In genomic region chr1:229062135-229062534, GRCh38 we compare ENCODE assay signal across 24 cellular contexts.
A peak's percentile ranks its signal among the peaks of the same experiment; 100 is the strongest.
DNase-seq lines count a peak whose midpoint lies in the region; ATAC-seq and TF ChIP-seq lines count a peak whose summit lies in the region.
"Had no signal": no experiment of that assay in that cellular context is flagged by ENCODE, and none has a peak within 500 bp of the region (broad histone marks: within the 10 kb centered on the region; RNA-seq: fewer than 3 reads in every experiment).

No MANE protein-coding gene starts in this region.

- H2BK15ac ChIP-seq in H9 (ENCODE audit: low read depth, low read length), result no peak overlapping the region

- no peak overlapping the region for H4K5ac ChIP-seq in H9 (ENCODE audit: insufficient read length, low read depth, low read length)

- H2BK120ac ChIP-seq in H9 (ENCODE audit: low read depth, low read length, poor library complexity, severe bottlenecking) (no peak overlapping the region), trophoblast cell (ENCODE audit: insufficient read depth, low read length, poor library complexity) (no peak overlapping the region)

- H3K4me1 ChIP-seq in H9 (ENCODE audit: insufficient read depth, low read length) (no peaks in the 10 kb centered on the region), right cardiac atrium (ENCODE audit: control insufficient read depth, insufficient read depth, low read length) (peaks cover 24% of the 10 kb centered on the region), trophoblast cell (ENCODE audit: control insufficient read depth in 1 of 2, insufficient read depth in 2 of 2, low read length in 2 of 2) (peaks cover 24 to 32% of the 10 kb centered on the region in 2 experiments)
- H3K4me1 ChIP-seq: Caco-2 had no signal

- intact Hi-C loops in right cardiac atrium (cut with DNase I) (no loop called here), dorsolateral prefrontal cortex (cut with DNase I) (no loop called here)

- H3K27me3 ChIP-seq in H9 (ENCODE audit: insufficient read depth, low read length) (no peaks in the 10 kb centered on the region; the same call in 1 of the 2 replicates), right cardiac atrium (ENCODE audit: control insufficient read depth, insufficient read depth) (no peaks in the 10 kb centered on the region), trophoblast cell (ENCODE audit: insufficient read depth, low read length) (no peaks in the 10 kb centered on the region), dorsolateral prefrontal cortex (no peaks in the 10 kb centered on the region)

- DNase-seq in H9, result no peak
- DNase-seq in NCI-H446 (lab: John Stamatoyannopoulos, UW), result peak; percentile 66 to 71
- DNase-seq in right cardiac atrium, result peak in 2 of 3 donors; percentile 72 to 73
- DNase-seq in trophoblast cell, result no peak
- no peak for DNase-seq in cortex of kidney (lab: John Stamatoyannopoulos, UW)
- no peak for DNase-seq in dorsolateral prefrontal cortex
- DNase-seq: Caco-2; CD8-positive, alpha-beta T cell; GOT3; HCEC 1CT; NCI-H1092; NCI-H1436; NCI-H187; NCI-H2081 treated with DMSO at 0.1 percent for 48 hours; NCI-H2171 treated with DMSO at 0.1 percent for 48 hours; NCI-H345; NCI-H524 treated with DMSO at 0.1 percent for 48 hours; NCI-H774; RPMI8226; SHP77 treated with DMSO at 0.1 percent for 48 hours had no signal

- H3K79me2 ChIP-seq in H9 (ENCODE audit: insufficient read depth, low read length) (no peaks in the 10 kb centered on the region), trophoblast cell (ENCODE audit: control insufficient read depth, insufficient read depth, low read length, poor library complexity) (no peaks in the 10 kb centered on the region)

- no peak overlapping the region for H3K4me2 ChIP-seq in H9 (ENCODE audit: insufficient read depth, insufficient read length, low read length)
- no peak overlapping the region for H3K4me2 ChIP-seq in trophoblast cell (ENCODE audit: low read length)
- H3K4me2 ChIP-seq: KMS-11 had no signal

- H3K4ac ChIP-seq in H9 (ENCODE audit: low read depth, low read length) (no peak overlapping the region), trophoblast cell (ENCODE audit: low read depth, low read length) (no peak overlapping the region)

- H4K20me1 ChIP-seq in H9 (ENCODE audit: control insufficient read depth, insufficient read depth, insufficient read length), result no peaks in the 10 kb centered on the region

- H2BK5ac ChIP-seq in H9 (ENCODE audit: insufficient read length, low read length) (no peak overlapping the region), trophoblast cell (ENCODE audit: low read depth, low read length, poor library complexity) (no peak overlapping the region)

- no peak overlapping the region for H3K56ac ChIP-seq in H9 (ENCODE audit: insufficient read length, low read depth, low read length)

- H3K14ac ChIP-seq in H9 (ENCODE audit: insufficient read depth, low read length), result no peak overlapping the region
- H3K14ac ChIP-seq in trophoblast cell (ENCODE audit: low read length), result no peak overlapping the region

- H2AK5ac ChIP-seq in H9 (ENCODE audit: insufficient read length, low read length) (no peak overlapping the region), trophoblast cell (ENCODE audit: low read length) (peak overlapping the region; percentile 38)

- no peaks in the 10 kb centered on the region for H3K36me3 Mint-ChIP-seq in H9 (ENCODE audit: insufficient read depth in 1 of 3, low read depth in 3 of 3)
- H3K36me3 Mint-ChIP-seq: CD8-positive, alpha-beta T cell; IgD-negative memory B cell had no signal

- no CpG with 5 or more reads among the region's 5 CpGs for WGBS in H9 (ENCODE audit: extremely low coverage, insufficient read length, low lambda C conversion rate)
- WGBS in right cardiac atrium, result 47% methylated on average over 5 of the region's 5 CpGs
- no CpG with 5 or more reads among the region's 5 CpGs for WGBS in trophoblast cell (ENCODE audit: extremely low coverage, insufficient coverage, insufficient read length)

- peak overlapping the region in 1 of 3 experiments; percentile 72; a peak in 2 of 7 replicates for H3K27ac Mint-ChIP-seq in H9
- H3K27ac Mint-ChIP-seq: IgD-negative memory B cell had no signal

- H3K4me3 ChIP-seq in right cardiac atrium (ENCODE audit: low read length) (no peak overlapping the region), trophoblast cell (ENCODE audit: low read depth, low read length) (no peak overlapping the region), dorsolateral prefrontal cortex (no peak overlapping the region)

- peaks cover 11% of the 10 kb centered on the region for H3K27me3 Mint-ChIP-seq in H9 (ENCODE audit: low read depth)

- H3K79me1 ChIP-seq in H9 (ENCODE audit: insufficient read depth, low read depth, low read length, poor library complexity, severe bottlenecking) (no peaks in the 10 kb centered on the region), trophoblast cell (ENCODE audit: low read length) (peaks cover 13% of the 10 kb centered on the region)

- H4K12ac ChIP-seq in trophoblast cell (ENCODE audit: low read depth, low read length), result no peak overlapping the region

- TF ChIP-seq CTCF in H9 (conservative IDR thresholded peaks at IDR 0.05), result no peak
- no peak for TF ChIP-seq CTCF in dorsolateral prefrontal cortex (IDR thresholded peaks at IDR 0.05 in 54 of 56, conservative IDR thresholded peaks at IDR 0.05 in 2 of 56; ENCODE audit: low read depth in 1 of 56, partially characterized antibody in 56 of 56)

- no peak overlapping the region for H2BK20ac ChIP-seq in H9 (ENCODE audit: low read depth, low read length, poor library complexity, severe bottlenecking)

- no peaks in the 10 kb centered on the region for H3K23me2 ChIP-seq in H9 (ENCODE audit: insufficient read length, low read depth, low read length, poor library complexity, severe bottlenecking)

- no peak overlapping the region for H2BK12ac ChIP-seq in H9 (ENCODE audit: insufficient read length, low read depth, low read length)
- H2BK12ac ChIP-seq in trophoblast cell (ENCODE audit: low read length), result peak overlapping the region; percentile 76

- H3K9ac ChIP-seq in H9 (ENCODE audit: extremely low read depth, insufficient read length, low read length), result no peak overlapping the region
- H3K9ac ChIP-seq in trophoblast cell (ENCODE audit: low read length), result no peak overlapping the region
- H3K9ac ChIP-seq: KMS-11 had no signal

- H4K91ac ChIP-seq in H9 (ENCODE audit: insufficient read length, low read depth, low read length) (peak overlapping the region; percentile 83), trophoblast cell (ENCODE audit: low read depth, low read length) (peak overlapping the region; percentile 11)

- peaks cover 23 to 32% of the 10 kb centered on the region in 2 experiments for H3K4me1 Mint-ChIP-seq in H9

- ATAC-seq in right cardiac atrium (no peak), esophagus mucosa (no peak), HG03378 (IDR thresholded peaks at IDR 0.05; ENCODE audit: unreplicated experiment) (no peak)
- ATAC-seq: CD8-positive, alpha-beta T cell had no signal

- H3K36me3 ChIP-seq in trophoblast cell (ENCODE audit: control insufficient read depth in 1 of 2, insufficient read depth in 2 of 2, low read length in 2 of 2), result no peaks in the 10 kb centered on the region

- H3K18ac ChIP-seq in H9 (ENCODE audit: insufficient read length, low read depth, low read length) (no peak overlapping the region), trophoblast cell (ENCODE audit: low read length) (no peak overlapping the region)

- H3K23ac ChIP-seq in H9 (ENCODE audit: insufficient read length, low read depth, low read length) (no peak overlapping the region), trophoblast cell (ENCODE audit: low read length) (no peak overlapping the region)

- no peak overlapping the region for H3K4me3 Mint-ChIP-seq in H9
- H3K4me3 Mint-ChIP-seq: CD8-positive, alpha-beta T cell; IgD-negative memory B cell had no signal

- no peaks in the 10 kb centered on the region for H3K9me3 Mint-ChIP-seq in H9
- H3K9me3 Mint-ChIP-seq: CD8-positive, alpha-beta T cell; IgD-negative memory B cell had no signal

- H3T11ph ChIP-seq in H9 (ENCODE audit: low read length), result no peak overlapping the region

- no peak overlapping the region for H4K8ac ChIP-seq in H9 (replicated peaks; ENCODE audit: insufficient read length, low read depth, low read length)
- H4K8ac ChIP-seq in trophoblast cell (ENCODE audit: low read depth, low read length), result no peak overlapping the region

- H3K9me3 ChIP-seq in H9 (ENCODE audit: control insufficient read depth, low read depth, low read length) (no peaks in the 10 kb centered on the region), right cardiac atrium (ENCODE audit: control insufficient read depth, low read length) (no peaks in the 10 kb centered on the region), trophoblast cell (ENCODE audit: insufficient read depth, low read depth, low read length) (peaks cover 1% of the 10 kb centered on the region)
- H3K9me3 ChIP-seq: Caco-2 had no signal

- H2AFZ ChIP-seq in H9 (ENCODE audit: low read length), result no peak overlapping the region
- no peak overlapping the region for H2AFZ ChIP-seq in trophoblast cell (ENCODE audit: insufficient read depth, low read length, poor library complexity)

- H3K27ac ChIP-seq in H9 (ENCODE audit: insufficient read length, low read depth, low read length) (no peak overlapping the region), right cardiac atrium (ENCODE audit: low read length) (no peak overlapping the region), trophoblast cell (ENCODE audit: low read depth, low read length) (no peak overlapping the region), dorsolateral prefrontal cortex (peak overlapping the region in 1 of 59 donors; percentile 31)
- H3K27ac ChIP-seq: KMS-11 had no signal

Comparison
In these comparisons a context has a peak if more than half of its experiments do, and no peak if none do; other contexts are left out.
1. DNase-seq: peak in NCI-H446 (2 of 2) and right cardiac atrium (2 of 3); none in H9 (single experiment), trophoblast cell (0 of 2), cortex of kidney (single experiment) and dorsolateral prefrontal cortex (0 of 10).